In genomic region chr9:2269778-2270177, GRCh38 we compare ENCODE assay signal across 22 cellular contexts.
"Had no signal": no experiment of that assay in that cellular context is flagged by ENCODE, and none has a peak within 500 bp of the region (broad histone marks: within the 10 kb centered on the region; RNA-seq: fewer than 3 reads in every experiment).

No MANE protein-coding gene starts in this region.

- H3K4me2 ChIP-seq: KMS-11, SK-N-SH had no signal

- H3K4me3 ChIP-seq: ascending aorta, body of pancreas, coronary artery, MG63, Peyer's patch, SJCRH30 had no signal

- DNase-seq: activated CD4-positive, alpha-beta T cell treated with anti-CD3 and anti-CD28 coated beads for 36 hours; activated CD8-positive, alpha-beta memory T cell treated with anti-CD3 and anti-CD28 coated beads, Interleukin-2, amount 50 U/mL, for 4 hours; activated CD8-positive, alpha-beta T cell treated with anti-CD3 and anti-CD28 coated beads for 36 hours; body of pancreas; central memory CD4-positive, alpha-beta T cell; MG63; NCI-H1092 treated with DMSO at 0.1 percent for 48 hours; NCI-H1417 treated with DMSO at 0.1 percent for 48 hours; NCI-H1694; NCI-H2029 treated with DMSO at 0.1 percent for 48 hours; NCI-H510A treated with DMSO at 0.1 percent for 48 hours; NK-92 treated with Interleukin-12 subunit alpha and Interleukin-12 subunit beta, amount 100 ng/mL, for 24 hours; Peyer's patch; Right ventricle myocardium superior; SJCRH30; SK-N-SH; T-helper 1 cell; WERI-Rb-1 had no signal

- H3K9me3 ChIP-seq: ascending aorta, body of pancreas, MG63, Peyer's patch, SJCRH30, SK-N-SH had no signal

- H3K9me2 ChIP-seq: SK-N-SH had no signal

- H3K27ac ChIP-seq: ascending aorta, coronary artery, KMS-11, Peyer's patch, RWPE1, SJCRH30, WERI-Rb-1 had no signal

- H3K27me3 ChIP-seq: ascending aorta, body of pancreas, MG63, Peyer's patch, SJCRH30 had no signal

- H3K9ac ChIP-seq: KMS-11, SK-N-SH had no signal

- H3K4me1 ChIP-seq: ascending aorta, body of pancreas, Peyer's patch, SJCRH30 had no signal

- H3K36me3 ChIP-seq: ascending aorta, MG63, Peyer's patch, SJCRH30, WERI-Rb-1 had no signal
